ENCODE assay signal across 9 cellular contexts in the genomic region with DNA sequence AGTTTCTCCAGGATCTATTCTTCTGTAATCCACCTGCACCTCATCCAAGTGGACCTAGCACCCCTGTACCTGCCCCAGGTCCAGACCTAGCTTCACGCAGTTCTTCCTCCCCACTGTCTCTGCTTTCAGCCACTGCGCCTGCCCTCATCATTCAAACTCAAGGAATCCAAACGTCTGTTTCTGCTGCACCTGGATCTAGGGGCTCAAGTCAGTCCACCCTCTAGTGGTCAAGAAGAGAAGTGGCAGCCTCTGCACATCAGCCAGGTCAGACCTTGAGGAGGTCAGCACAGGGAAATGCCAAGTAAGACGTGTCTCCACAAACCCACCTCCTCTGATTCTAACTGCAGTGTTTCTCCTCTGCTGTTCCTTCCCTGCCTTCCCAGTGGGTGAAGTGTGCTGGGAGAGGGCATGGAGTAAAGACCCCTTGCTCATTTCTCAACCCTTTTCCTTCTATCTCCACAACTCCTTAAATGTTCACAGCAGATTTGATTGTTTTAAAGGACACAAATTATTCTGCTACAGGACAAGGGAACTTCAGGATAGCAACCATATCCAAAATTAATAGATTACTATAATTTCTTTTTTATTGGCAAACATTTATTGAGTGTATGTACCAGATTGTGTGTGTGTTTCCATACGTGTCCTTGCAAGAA. TPM values are rescaled to one million over a fixed set of nuclear protein-coding genes. Genes with fewer than 3 reads are reported as not detected.
DNase-seq lines count a peak whose midpoint lies in the region; ATAC-seq and TF ChIP-seq lines count a peak whose summit lies in the region.
"Had no signal": no experiment of that assay in that cellular context is flagged by ENCODE, and none has a peak within 500 bp of the region (broad histone marks: within the 10 kb centered on the region; RNA-seq: fewer than 3 reads in every experiment).

No MANE protein-coding gene starts in this region.

- H3K27ac ChIP-seq in Peyer's patch: no peak overlapping the region
- no peak overlapping the region for H3K27ac ChIP-seq in heart left ventricle
- H3K27ac ChIP-seq: BLaER1 had no signal

- H3K4me3 ChIP-seq in Peyer's patch (no peak overlapping the region), heart left ventricle (no peak overlapping the region)
- H3K4me3 ChIP-seq: BLaER1 had no signal

- intact Hi-C loops in heart left ventricle (cut with DNase I) (loop anchor here in 8 of 10 donors (1.0 to 10.0 kb wide), 8 partner anchors 223 to 350 kb away; no protein-coding TSS in a partner anchor), sciatic nerve (cut with DNase I) (no loop called here)

- TF ChIP-seq CTCF in Peyer's patch (IDR thresholded peaks at IDR 0.05): peak; percentile 33 to 88 (median 81)
- TF ChIP-seq CTCF in heart left ventricle (IDR thresholded peaks at IDR 0.05): peak; percentile 81 to 93 (median 90)

- no peaks in the 10 kb centered on the region for H3K36me3 ChIP-seq in Peyer's patch
- H3K36me3 ChIP-seq in heart left ventricle: no peaks in the 10 kb centered on the region
- H3K36me3 ChIP-seq: BLaER1 had no signal

- DNase-seq in NCI-H2029 treated with DMSO at 0.1 percent for 48 hours (lab: John Stamatoyannopoulos, UW) (peak; percentile 7), NCI-H2029 (lab: John Stamatoyannopoulos, UW) (no peak), HuH-7 (ENCODE audit: low spot score) (peak; percentile 61), Peyer's patch (peak in 2 of 3 donors; percentile 59 to 71), heart left ventricle (peak in 3 of 5 donors; percentile 27 to 47 (median 30)), sciatic nerve (ENCODE audit: low spot score) (no peak)
- peak; percentile 23 for DNase-seq in activated naive CD4-positive, alpha-beta T cell treated with anti-CD3 and anti-CD28 coated beads, Interleukin-2, amount 50 U/mL, for 16 hours

- H3K27me3 ChIP-seq in Peyer's patch: no peaks in the 10 kb centered on the region
- H3K27me3 ChIP-seq in heart left ventricle: peaks cover 0 to 13% (median 0%) of the 10 kb centered on the region in 9 donors
- H3K27me3 ChIP-seq: BLaER1 had no signal

- no peak for TF ChIP-seq POLR2A in Peyer's patch (IDR thresholded peaks at IDR 0.05)
- TF ChIP-seq POLR2A in heart left ventricle (IDR thresholded peaks at IDR 0.05): no peak

- 26 to 34% (median 31%) methylated on average over 5 of the region's 5 CpGs for WGBS in heart left ventricle, 4 donors

- peaks cover 0 to 8% (median 0%) of the 10 kb centered on the region in 4 donors for H3K4me1 ChIP-seq in Peyer's patch
- H3K4me1 ChIP-seq in heart left ventricle: peaks cover 0 to 7% (median 0%) of the 10 kb centered on the region in 12 donors
- H3K4me1 ChIP-seq: BLaER1 had no signal

- peak; percentile 97 for ATAC-seq in GM21786 (IDR thresholded peaks at IDR 0.05; ENCODE audit: unreplicated experiment)
- ATAC-seq in heart left ventricle: peak; percentile 62 to 79 (median 72)
- peak; percentile 78 for ATAC-seq in sciatic nerve

- no peaks in the 10 kb centered on the region for H3K9me3 ChIP-seq in Peyer's patch
- no peaks in the 10 kb centered on the region for H3K9me3 ChIP-seq in heart left ventricle
- H3K9me3 ChIP-seq: BLaER1 had no signal

RNA-seq across cellular contexts. Expression of a gene that starts 8.7 kb away (rescaled TPM):
- total RNA-seq in Peyer's patch (100 to 1,000 TPM in 2 of 4 donors, 10 to 100 TPM in 2; 17.3 to 185 (median 120) TPM), heart left ventricle (10 to 100 TPM in 7 of 9 donors, 1 to 10 TPM in 2; 7.5 to 24.0 (median 11.1) TPM), sciatic nerve (13.3 TPM)
- 1 to 10 TPM; 2.8 to 3.9 TPM for polyA plus RNA-seq in heart left ventricle

Comparison
In these comparisons a context has a peak if more than half of its experiments do, and no peak if none do; other contexts are left out.
1. DNase-seq: peak in NCI-H2029 treated with DMSO at 0.1 percent for 48 hours (single experiment), HuH-7 (single experiment), Peyer's patch (2 of 3), activated naive CD4-positive, alpha-beta T cell treated with anti-CD3 and anti-CD28 coated beads, Interleukin-2, amount 50 U/mL, for 16 hours (single experiment) and heart left ventricle (3 of 5); none in NCI-H2029 (single experiment) and sciatic nerve (single experiment).
2. Peak in every context shown above with its lines, with median percentiles within 50 percentile points of each other: ATAC-seq.